In the genomic region with DNA sequence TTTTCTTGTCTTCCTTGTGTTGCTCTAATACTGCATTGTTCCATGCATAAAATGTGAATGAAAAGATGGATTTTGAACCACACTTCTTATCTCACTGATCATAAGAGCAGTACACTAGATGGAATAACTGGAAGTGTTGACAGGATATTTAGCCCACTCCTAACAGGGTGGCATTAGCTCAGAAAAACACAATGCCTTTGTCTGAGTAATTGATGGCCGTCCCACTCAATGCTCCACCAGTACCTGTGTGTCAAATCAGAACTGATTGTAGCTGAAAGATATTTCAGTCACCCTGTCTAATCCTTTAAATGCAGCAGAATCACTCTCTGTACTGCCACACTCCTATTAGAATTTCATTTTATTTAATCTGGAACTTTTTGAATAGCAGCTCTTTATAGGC, we compare ENCODE assay signal across 16 cellular contexts.
"Had no signal": no experiment of that assay in that cellular context is flagged by ENCODE, and none has a peak within 500 bp of the region (broad histone marks: within the 10 kb centered on the region; RNA-seq: fewer than 3 reads in every experiment).

No MANE protein-coding gene starts in this region.

- H3K9me3 ChIP-seq: esophagus muscularis mucosa, gastroesophageal sphincter, heart right ventricle, left lung, lower lobe of right lung, mucosa of descending colon had no signal

- H3K27ac ChIP-seq: coronary artery, dorsolateral prefrontal cortex, esophagus muscularis mucosa, foreskin keratinocyte, gastroesophageal sphincter, heart right ventricle, left lung, lower lobe of right lung had no signal

- ATAC-seq: foreskin keratinocyte, gastroesophageal sphincter, heart right ventricle, left cardiac atrium, left lung, left ventricle myocardium superior, lower lobe of right lung, mucosa of descending colon had no signal

- H3K27me3 ChIP-seq: dorsolateral prefrontal cortex, esophagus muscularis mucosa, foreskin keratinocyte, gastroesophageal sphincter, heart right ventricle, left lung had no signal

- DNase-seq: dermis blood vessel endothelial cell; dorsolateral prefrontal cortex; effector CD4-positive, alpha-beta T cell; effector memory CD4-positive, alpha-beta T cell; foreskin keratinocyte; heart right ventricle; hippocampal formation; left cardiac atrium; left lung; left ventricle myocardium superior; lower lobe of right lung; mesenchymal stem cell; mucosa of descending colon had no signal

- H3K4me3 ChIP-seq: coronary artery, dorsolateral prefrontal cortex, esophagus muscularis mucosa, gastroesophageal sphincter, heart right ventricle, left lung, lower lobe of right lung, mucosa of descending colon had no signal

- H3K36me3 ChIP-seq: esophagus muscularis mucosa, gastroesophageal sphincter, heart right ventricle, left lung, lower lobe of right lung had no signal

- H3K4me1 ChIP-seq: esophagus muscularis mucosa, foreskin keratinocyte, gastroesophageal sphincter, heart right ventricle, left lung, lower lobe of right lung had no signal
